18 cellular contexts compared by ENCODE assay signal in the genomic region with DNA sequence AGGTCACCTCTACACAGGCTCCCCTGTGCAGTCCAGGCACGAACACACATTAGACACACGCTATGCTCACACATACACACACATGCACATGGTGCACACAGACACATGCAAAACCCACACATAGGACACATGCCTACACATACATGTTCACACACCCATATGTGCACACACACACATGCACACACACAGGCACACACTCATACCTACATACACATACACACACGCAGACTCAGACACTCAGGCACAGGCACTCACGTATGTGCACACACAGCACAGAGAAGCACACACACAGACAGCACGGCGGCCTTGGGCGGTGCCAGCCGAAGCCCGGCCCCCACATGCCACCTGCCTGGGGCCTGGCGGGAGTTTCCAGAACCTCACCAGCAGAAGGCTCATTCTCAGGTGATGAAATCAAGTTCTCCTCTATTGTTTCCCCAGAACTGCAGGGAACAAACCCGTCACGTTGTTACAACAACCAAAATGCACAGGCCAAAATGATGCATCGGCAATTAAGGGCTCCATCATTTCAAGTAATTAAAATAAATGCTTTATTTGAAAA. TPM values are rescaled to one million over a fixed set of nuclear protein-coding genes. Genes with fewer than 3 reads are reported as not detected.
A peak's percentile ranks its signal among the peaks of the same experiment; 100 is the strongest.
DNase-seq lines count a peak whose midpoint lies in the region; ATAC-seq, FAIRE-seq and TF ChIP-seq lines count a peak whose summit lies in the region.
"Had no signal": no experiment of that assay in that cellular context is flagged by ENCODE, and none has a peak within 500 bp of the region (broad histone marks: within the 10 kb centered on the region; RNA-seq: fewer than 3 reads in every experiment).

No MANE protein-coding gene starts in this region.

- H3K27me3 ChIP-seq in foreskin keratinocyte (no peaks in the 10 kb centered on the region), small intestine (ENCODE audit: control insufficient read depth in 2 of 2, insufficient read depth in 2 of 2, low read length in 2 of 2) (no peaks in the 10 kb centered on the region)

- 26 to 63% (median 32%) methylated on average over 13 of the region's 13 CpGs for WGBS in small intestine, 3 donors

- no peak overlapping the region for H3K4me3 Mint-ChIP-seq in endothelial cell (ENCODE audit: unreplicated experiment)
- H3K4me3 Mint-ChIP-seq: memory B cell; stimulated activated naive CD8-positive, alpha-beta T cell treated with anti-CD3 and anti-CD28 coated beads, Interleukin-15, Interleukin-2, amounts not matched to agents 100 ng/mL and 50 ng/mL, for 24 hours had no signal

- H3K9me3 Mint-ChIP-seq in endothelial cell (ENCODE audit: unreplicated experiment), result no peaks in the 10 kb centered on the region
- H3K9me3 Mint-ChIP-seq: activated T-helper 2 cell treated with anti-CD3 and anti-CD28 coated beads, Interferon-gamma antibody, Interleukin-2, Interleukin-4, amounts not matched to agents 10 μg/mL and 5 μg/mL and 100 μg/mL, durations not matched to agents 14 hours and 24 hours and 36 hours; memory B cell; stimulated activated naive CD8-positive, alpha-beta T cell treated with anti-CD3 and anti-CD28 coated beads, Interleukin-15, Interleukin-2, amounts not matched to agents 100 ng/mL and 50 ng/mL, for 24 hours had no signal

- TF ChIP-seq CTCF in foreskin keratinocyte (conservative IDR thresholded peaks at IDR 0.05) (no peak), endothelial cell (IDR thresholded peaks at IDR 0.05; ENCODE audit: unreplicated experiment) (no peak)

- ATAC-seq in foreskin keratinocyte (peak; percentile 83), GM18867 (IDR thresholded peaks at IDR 0.05; ENCODE audit: unreplicated experiment) (no peak)
- ATAC-seq: Panc1 had no signal

- peak; percentile 9 for DNase-seq in NCI-H146 (lab: John Stamatoyannopoulos, UW)
- DNase-seq in NCI-H146 treated with DMSO at 0.1 percent for 48 hours (lab: John Stamatoyannopoulos, UW; ENCODE audit: unreplicated experiment), result no peak
- DNase-seq in NCI-H2196 treated with DMSO at 0.1 percent for 48 hours (lab: John Stamatoyannopoulos, UW; ENCODE audit: unreplicated experiment), result peak; percentile 27
- peak; percentile 58 to 76 for DNase-seq in foreskin keratinocyte
- DNase-seq in small intestine, result peak; percentile 87
- DNase-seq in endothelial cell (ENCODE audit: low spot score), result no peak
- DNase-seq in activated gamma-delta T cell (lab: John Stamatoyannopoulos, UW), result no peak
- DNase-seq: activated CD4-positive, alpha-beta T cell treated with anti-CD3 and anti-CD28 coated beads for 48 hours; dermis blood vessel endothelial cell; Karpas-422 had no signal

- peaks cover 4% of the 10 kb centered on the region for H3K4me1 ChIP-seq in foreskin keratinocyte
- H3K4me1 ChIP-seq in small intestine (ENCODE audit: control insufficient read depth in 2 of 2, insufficient read depth in 1 of 2, low read depth in 1 of 2, low read length in 1 of 2), result peaks cover 2 to 10% of the 10 kb centered on the region in 2 donors

- H3K27me3 Mint-ChIP-seq in endothelial cell (ENCODE audit: unreplicated experiment), result peaks cover 3% of the 10 kb centered on the region
- H3K27me3 Mint-ChIP-seq: memory B cell; stimulated activated naive CD8-positive, alpha-beta T cell treated with anti-CD3 and anti-CD28 coated beads, Interleukin-15, Interleukin-2, amounts not matched to agents 100 ng/mL and 50 ng/mL, for 24 hours had no signal

- H3K4me1 Mint-ChIP-seq in endothelial cell (ENCODE audit: unreplicated experiment), result peaks cover 5% of the 10 kb centered on the region

- no peak overlapping the region for H3K27ac Mint-ChIP-seq in endothelial cell (ENCODE audit: unreplicated experiment)
- H3K27ac Mint-ChIP-seq: activated T-helper 2 cell treated with anti-CD3 and anti-CD28 coated beads, Interferon-gamma antibody, Interleukin-2, Interleukin-4, amounts not matched to agents 10 μg/mL and 5 μg/mL and 100 μg/mL, durations not matched to agents 14 hours and 24 hours and 36 hours; memory B cell; stimulated activated naive CD8-positive, alpha-beta T cell treated with anti-CD3 and anti-CD28 coated beads, Interleukin-15, Interleukin-2, amounts not matched to agents 100 ng/mL and 50 ng/mL, for 24 hours had no signal

- H3K9me3 ChIP-seq in small intestine (ENCODE audit: control insufficient read depth, low read depth), result no peaks in the 10 kb centered on the region

- no peak overlapping the region for H3K27ac ChIP-seq in foreskin keratinocyte
- peak overlapping the region; percentile 38 to 70 for H3K27ac ChIP-seq in small intestine (ENCODE audit: low read depth in 1 of 2, low read length in 1 of 2)

- no peak for FAIRE-seq in small intestine (lab: Jason Lieb, UNC)
- FAIRE-seq: A204.1, astrocyte, GM19239 had no signal

- no peak overlapping the region for H3K4me3 ChIP-seq in small intestine (ENCODE audit: low read depth in 1 of 2, low read length in 2 of 2)

- H3K36me3 ChIP-seq in small intestine (ENCODE audit: control insufficient read depth in 2 of 2, insufficient read depth in 2 of 2, low read length in 2 of 2), result no peaks in the 10 kb centered on the region

- no peaks in the 10 kb centered on the region for H3K36me3 Mint-ChIP-seq in endothelial cell (ENCODE audit: low read depth, unreplicated experiment)

RNA-seq across cellular contexts. Expression of a gene that starts 31.0 kb away (rescaled TPM):
- total RNA-seq in foreskin keratinocyte, result 8.2 and 12.2 TPM in 2 replicates
- polyA plus RNA-seq in foreskin keratinocyte, result 14.8 and 16.4 TPM in 2 replicates
- 10 to 100 TPM in 2 of 3 donors, 1 to 10 TPM in 1; 7.6 to 18.9 (median 12.1) TPM for polyA plus RNA-seq in small intestine
- total RNA-seq in endothelial cell (ENCODE audit: unreplicated experiment), result 3.7 TPM

RNA-seq across cellular contexts. Expression of a gene that starts 31.0 kb away (rescaled TPM):
- total RNA-seq in foreskin keratinocyte, result 21.9 and 24.7 TPM in 2 replicates
- polyA plus RNA-seq in foreskin keratinocyte, result 18.0 and 18.1 TPM in 2 replicates
- 10 to 100 TPM in 2 of 3 donors, 1 to 10 TPM in 1; 9.7 to 30.6 (median 26.5) TPM for polyA plus RNA-seq in small intestine
- total RNA-seq in endothelial cell (ENCODE audit: unreplicated experiment), result 20.3 TPM

Comparison
In these comparisons a context has a peak if more than half of its experiments do, and no peak if none do; other contexts are left out.
1. DNase-seq: peak in NCI-H146 (single experiment), NCI-H2196 treated with DMSO at 0.1 percent for 48 hours (single experiment), foreskin keratinocyte (2 of 2) and small intestine (single experiment); none in NCI-H146 treated with DMSO at 0.1 percent for 48 hours (single experiment), endothelial cell (single experiment) and activated gamma-delta T cell (single experiment).